ENCODE assay signal across 5 cellular contexts in genomic region chr4:180994722-180995121, GRCh38.
"Had no signal": no experiment of that assay in that cellular context is flagged by ENCODE, and none has a peak within 500 bp of the region (broad histone marks: within the 10 kb centered on the region; RNA-seq: fewer than 3 reads in every experiment).

No MANE protein-coding gene starts in this region.

- H3K4me3 ChIP-seq: K562 had no signal

- H3K4me3 Mint-ChIP-seq: IgD-negative memory B cell had no signal

- H3K36me3 Mint-ChIP-seq: IgD-negative memory B cell had no signal

- ATAC-seq: HepG2, K562 had no signal

- H3K27ac Mint-ChIP-seq: IgD-negative memory B cell had no signal

- H3K27me3 Mint-ChIP-seq: IgD-negative memory B cell had no signal

- H3K4me1 Mint-ChIP-seq: IgD-negative memory B cell had no signal

- H3K27ac ChIP-seq: HL-60 had no signal

- DNase-seq: IMR-90 had no signal
